In the genomic region with DNA sequence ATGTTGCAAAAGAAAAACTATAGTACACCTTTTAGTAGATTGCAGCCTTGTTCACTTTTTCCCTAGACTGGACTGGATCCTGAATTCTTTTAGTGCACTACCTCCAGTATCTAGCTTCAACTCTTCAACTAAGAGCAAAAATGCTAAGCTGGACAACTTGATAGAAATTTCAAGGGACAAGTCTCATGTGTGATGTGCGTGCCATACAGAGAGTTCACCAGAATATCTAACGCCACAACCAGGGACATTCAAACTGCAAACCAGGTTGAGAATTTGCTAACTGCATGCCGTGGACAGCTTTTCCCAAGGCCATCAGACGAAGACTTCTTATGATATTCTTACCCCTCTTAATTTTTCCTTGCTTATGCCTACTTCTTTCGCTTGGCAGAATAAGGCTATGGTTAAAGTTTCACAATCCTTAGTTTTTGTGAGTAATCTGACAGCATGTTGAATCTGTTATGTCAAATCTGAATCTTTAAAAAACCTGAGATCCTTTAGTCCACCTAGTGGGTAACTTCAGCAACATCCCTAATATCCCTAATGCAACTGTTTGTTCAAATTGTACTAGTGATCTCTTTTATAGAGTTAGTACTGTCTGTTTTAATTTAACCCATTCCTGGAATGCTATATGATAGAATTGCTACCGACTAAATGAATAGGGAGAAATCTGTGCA, we compare ENCODE assay signal across 10 cellular contexts.
A peak's percentile ranks its signal among the peaks of the same experiment; 100 is the strongest.
DNase-seq lines count a peak whose midpoint lies in the region; FAIRE-seq and TF ChIP-seq lines count a peak whose summit lies in the region.
"Had no signal": no experiment of that assay in that cellular context is flagged by ENCODE, and none has a peak within 500 bp of the region (broad histone marks: within the 10 kb centered on the region; RNA-seq: fewer than 3 reads in every experiment).

No MANE protein-coding gene starts in this region.

- no peak overlapping the region for H3K4me3 ChIP-seq in breast epithelium
- no peak overlapping the region for H3K4me3 ChIP-seq in ascending aorta
- H3K4me3 ChIP-seq in left ventricle myocardium inferior: no peak overlapping the region
- H3K4me3 ChIP-seq: colonic mucosa had no signal

- intact Hi-C loops in MCF 10A (cut with micrococcal nuclease) (loop anchor here (1.0 to 5.0 kb wide), 6 partner anchors 56 to 452 kb away; partner anchors contain the start of gene C1orf52), breast epithelium (cut with DNase I; ENCODE audit: low total_unique reads) (no loop called here), ascending aorta (cut with DNase I) (loop anchor here (2.0 kb wide), 1 partner anchor 90 kb away; no protein-coding TSS in a partner anchor), left ventricle myocardium inferior (cut with micrococcal nuclease) (loop anchor here (2.0 kb wide), 1 partner anchor 90 kb away; no protein-coding TSS in a partner anchor)

- no TSS peak for BruUV-seq in MCF 10A (replicated peaks; lab: Mats Ljungman, UMichigan)

- H3K9me3 ChIP-seq in breast epithelium (no peaks in the 10 kb centered on the region), ascending aorta (no peaks in the 10 kb centered on the region), left ventricle myocardium inferior (replicated peaks) (no peaks in the 10 kb centered on the region)
- H3K9me3 ChIP-seq: colonic mucosa had no signal

- CTCF ChIA-PET in MCF 10A (lab: Yijun Ruan, JAX): interaction anchor here (0.5 to 3.3 kb wide), 15 partner anchors 9 to 1018 kb away, joined by 3 to 26 read pairs (median 4); partner anchors contain the start of gene C1orf52

- DNase-seq in MCF 10A (ENCODE audit: unreplicated experiment): peak; percentile 66
- DNase-seq in breast epithelium (ENCODE audit: low spot score in 2 of 2): no peak
- DNase-seq in ascending aorta (ENCODE audit: low spot score in 2 of 2): no peak
- no peak for DNase-seq in left ventricle myocardium inferior
- no peak for DNase-seq in type B pancreatic cell (ENCODE audit: extremely low spot score, unreplicated experiment)
- no peak for DNase-seq in GM13976 (ENCODE audit: low spot score)
- no peak for DNase-seq in activated T-cell treated with anti-CD3 and anti-CD28 coated beads, Interleukin-2, amount 50 U/mL, for 1 hour
- no peak for DNase-seq in GM19239 (ENCODE audit: insufficient read length, low spot score)
- DNase-seq: colonic mucosa had no signal

- no peak for TF ChIP-seq POLR2A in breast epithelium (IDR thresholded peaks at IDR 0.05)

- TF ChIP-seq CTCF in MCF 10A (IDR thresholded peaks at IDR 0.05; ENCODE audit: unreplicated experiment) (peak; percentile 44), breast epithelium (IDR thresholded peaks at IDR 0.05) (peak in 1 of 3 donors; percentile 15), ascending aorta (IDR thresholded peaks at IDR 0.05) (peak in 2 of 3 experiments; percentile 9 to 22), left ventricle myocardium inferior (IDR thresholded peaks at IDR 0.05; ENCODE audit: borderline replicate concordance) (peak; percentile 59), type B pancreatic cell (conservative IDR thresholded peaks at IDR 0.05) (peak; percentile 41), GM13976 (IDR thresholded peaks at IDR 0.05; ENCODE audit: borderline replicate concordance, control extremely low read depth, extremely low read depth, insufficient read depth, missing control alignments) (no peak)

- H3K4me1 Mint-ChIP-seq in MCF 10A (ENCODE audit: insufficient read depth, unreplicated experiment) (peaks cover 7% of the 10 kb centered on the region), type B pancreatic cell (ENCODE audit: unreplicated experiment) (peaks cover 9% of the 10 kb centered on the region)
- H3K4me1 Mint-ChIP-seq: B cell had no signal

- no peaks in the 10 kb centered on the region for H3K9me3 Mint-ChIP-seq in MCF 10A (ENCODE audit: unreplicated experiment)
- no peaks in the 10 kb centered on the region for H3K9me3 Mint-ChIP-seq in type B pancreatic cell

- H3K4me1 ChIP-seq in breast epithelium: no peaks in the 10 kb centered on the region
- peaks cover 2 to 24% of the 10 kb centered on the region in 2 donors for H3K4me1 ChIP-seq in ascending aorta
- H3K4me1 ChIP-seq in left ventricle myocardium inferior: peaks cover 9% of the 10 kb centered on the region
- H3K4me1 ChIP-seq: colonic mucosa had no signal

- no peak overlapping the region for H3K27ac Mint-ChIP-seq in MCF 10A (ENCODE audit: low read depth, unreplicated experiment)
- no peak overlapping the region for H3K27ac Mint-ChIP-seq in type B pancreatic cell
- H3K27ac Mint-ChIP-seq: B cell had no signal

- no peaks in the 10 kb centered on the region for H3K36me3 ChIP-seq in breast epithelium
- H3K36me3 ChIP-seq in ascending aorta: no peaks in the 10 kb centered on the region
- H3K36me3 ChIP-seq in left ventricle myocardium inferior: no peaks in the 10 kb centered on the region
- H3K36me3 ChIP-seq: colonic mucosa had no signal

- H3K36me3 Mint-ChIP-seq in MCF 10A (ENCODE audit: insufficient read depth, unreplicated experiment): no peaks in the 10 kb centered on the region
- no peaks in the 10 kb centered on the region for H3K36me3 Mint-ChIP-seq in type B pancreatic cell

- H3K4me3 Mint-ChIP-seq in MCF 10A (ENCODE audit: unreplicated experiment): no peak overlapping the region
- no peak overlapping the region for H3K4me3 Mint-ChIP-seq in type B pancreatic cell
- H3K4me3 Mint-ChIP-seq: B cell had no signal

- H3K27me3 ChIP-seq in breast epithelium (no peaks in the 10 kb centered on the region), ascending aorta (no peaks in the 10 kb centered on the region), left ventricle myocardium inferior (ENCODE audit: low read depth) (no peaks in the 10 kb centered on the region)
- H3K27me3 ChIP-seq: colonic mucosa had no signal

- H3K27ac ChIP-seq in breast epithelium: no peak overlapping the region
- no peak overlapping the region for H3K27ac ChIP-seq in ascending aorta
- H3K27ac ChIP-seq in left ventricle myocardium inferior (replicated peaks): no peak overlapping the region
- H3K27ac ChIP-seq: colonic mucosa had no signal

- in situ Hi-C loops in GM13976 (cut with MboI; ENCODE audit: low sequenced_read_pairs, unreplicated experiment): no loop called here

- POLR2A ChIA-PET in MCF 10A (lab: Yijun Ruan, JAX): interaction anchor here (0.6 to 1.3 kb wide), 2 partner anchors 122 to 266 kb away, joined by 3 to 4 read pairs; partner anchors contain the start of gene BCL10

- no peak for FAIRE-seq in GM19239 (lab: Jason Lieb, UNC)

- H3K27me3 Mint-ChIP-seq in MCF 10A (ENCODE audit: insufficient read depth, unreplicated experiment) (no peaks in the 10 kb centered on the region), type B pancreatic cell (no peaks in the 10 kb centered on the region)
- H3K27me3 Mint-ChIP-seq: B cell had no signal
